22 cellular contexts compared by ENCODE assay signal in the genomic region with DNA sequence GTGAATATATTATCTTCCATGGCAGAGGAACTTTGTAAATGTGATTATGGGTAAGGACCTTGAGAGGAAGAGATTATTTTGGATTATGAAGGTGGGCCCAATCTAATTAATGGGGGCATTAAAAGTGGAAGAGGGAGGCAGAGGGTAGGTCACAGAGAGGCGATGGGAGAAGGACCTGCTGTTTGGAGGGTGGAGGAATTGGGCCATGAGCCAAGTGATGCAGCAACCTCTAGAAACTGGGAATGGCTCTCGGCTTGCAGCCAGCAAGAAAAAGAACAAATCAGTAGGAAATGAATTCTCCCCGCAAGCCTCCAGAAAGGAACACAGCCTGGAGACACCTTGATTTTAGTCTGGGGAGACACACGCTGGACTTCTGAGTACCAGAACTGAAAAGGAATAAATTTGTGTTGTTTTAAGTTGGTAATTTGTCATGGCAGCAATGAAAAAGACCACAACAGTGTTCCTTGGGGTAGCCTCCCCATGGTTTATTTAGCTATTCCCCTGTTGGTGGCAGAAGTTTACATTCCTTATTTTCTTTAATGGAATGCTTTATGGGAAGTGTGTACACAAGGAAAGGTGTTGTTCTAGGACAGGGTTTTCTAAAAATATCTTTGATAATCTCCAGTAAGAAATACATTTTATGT.
DNase-seq lines count a peak whose midpoint lies in the region; ATAC-seq and TF ChIP-seq lines count a peak whose summit lies in the region.
"Had no signal": no experiment of that assay in that cellular context is flagged by ENCODE, and none has a peak within 500 bp of the region (broad histone marks: within the 10 kb centered on the region; RNA-seq: fewer than 3 reads in every experiment).

No MANE protein-coding gene starts in this region.

- intact Hi-C loops in stomach (cut with DNase I; ENCODE audit: low total_unique reads) (no loop called here), mucosa of descending colon (cut with DNase I, micrococcal nuclease) (no loop called here)

- H3K4me3 ChIP-seq in BE2C (ENCODE audit: low read depth, low read length) (no peak overlapping the region), WERI-Rb-1 (ENCODE audit: low read depth, low read length) (no peak overlapping the region), stomach (no peak overlapping the region), mucosa of descending colon (no peak overlapping the region)
- H3K4me3 ChIP-seq: GM12878 had no signal

- H3K27ac ChIP-seq in WERI-Rb-1 = peak overlapping the region; percentile 45
- no peak overlapping the region for H3K27ac ChIP-seq in stomach
- H3K27ac ChIP-seq: 22Rv1, KMS-11 had no signal

- H3K9me3 ChIP-seq in BE2C (no peaks in the 10 kb centered on the region; the same call in 1 of the 2 replicates), WERI-Rb-1 (ENCODE audit: severe bottlenecking) (no peaks in the 10 kb centered on the region), stomach (no peaks in the 10 kb centered on the region), mucosa of descending colon (no peaks in the 10 kb centered on the region)
- H3K9me3 ChIP-seq: SK-N-SH had no signal

- DNase-seq in DMS53 (lab: John Stamatoyannopoulos, UW) = peak; percentile 23
- DNase-seq in DMS53 treated with DMSO at 0.1 percent for 48 hours (lab: John Stamatoyannopoulos, UW; ENCODE audit: unreplicated experiment) = no peak
- DNase-seq in BE2C = peak; percentile 44
- DNase-seq in HT-29 (ENCODE audit: low spot score) = peak; percentile 6
- DNase-seq in WERI-Rb-1 = peak; percentile 73
- no peak for DNase-seq in stomach
- DNase-seq in mucosa of descending colon = no peak
- DNase-seq: CD8-positive, alpha-beta memory T cell; GDM1; HCEC 1CT; IMR-90; NCI-H1092; NCI-H1417 treated with DMSO at 0.1 percent for 48 hours; NCI-H187; NCI-H2227 treated with DMSO at 0.1 percent for 48 hours; PC-3; SK-N-SH; SW 1271 had no signal

- no peak for TF ChIP-seq POLR2A in stomach (IDR thresholded peaks at IDR 0.05)

- no peak for TF ChIP-seq CTCF in BE2C (IDR thresholded peaks at IDR 0.05; ENCODE audit: low read depth, low read length)
- TF ChIP-seq CTCF in WERI-Rb-1 (IDR thresholded peaks at IDR 0.05; ENCODE audit: low read depth, low read length) = no peak
- no peak for TF ChIP-seq CTCF in stomach (IDR thresholded peaks at IDR 0.05)
- no peak for TF ChIP-seq CTCF in mucosa of descending colon (IDR thresholded peaks at IDR 0.05)

- H3K36me3 ChIP-seq in BE2C = no peaks in the 10 kb centered on the region
- H3K36me3 ChIP-seq in WERI-Rb-1 = no peaks in the 10 kb centered on the region
- H3K36me3 ChIP-seq in stomach = no peaks in the 10 kb centered on the region
- H3K36me3 ChIP-seq in mucosa of descending colon (ENCODE audit: low read depth) = no peaks in the 10 kb centered on the region

- TF ChIP-seq EP300 in stomach (IDR thresholded peaks at IDR 0.05) = no peak

- 52 to 81% (median 71%) methylated on average over 4 of the region's 4 CpGs for WGBS in stomach, 5 donors

- H3K4me1 ChIP-seq in BE2C (no peaks in the 10 kb centered on the region), stomach (peaks cover 0 to 11% (median 3%) of the 10 kb centered on the region in 4 donors), mucosa of descending colon (ENCODE audit: low read depth) (no peaks in the 10 kb centered on the region)

- ATAC-seq in GM18519 (IDR thresholded peaks at IDR 0.05; ENCODE audit: low FRiP score, unreplicated experiment) = no peak
- ATAC-seq in mucosa of descending colon = no peak
- ATAC-seq: GM12878, PC-3 had no signal

- H3K27me3 ChIP-seq in BE2C (no peaks in the 10 kb centered on the region), WERI-Rb-1 (ENCODE audit: insufficient read depth, low read depth, severe bottlenecking) (no peaks in the 10 kb centered on the region), stomach (no peaks in the 10 kb centered on the region)

Comparison
In these comparisons a context has a peak if more than half of its experiments do, and no peak if none do; other contexts are left out.
1. DNase-seq: peak in DMS53 (single experiment), BE2C (single experiment), HT-29 (single experiment) and WERI-Rb-1 (single experiment); none in DMS53 treated with DMSO at 0.1 percent for 48 hours (single experiment), stomach (single experiment) and mucosa of descending colon (0 of 3).